23 cellular contexts compared by ENCODE assay signal in the genomic region with DNA sequence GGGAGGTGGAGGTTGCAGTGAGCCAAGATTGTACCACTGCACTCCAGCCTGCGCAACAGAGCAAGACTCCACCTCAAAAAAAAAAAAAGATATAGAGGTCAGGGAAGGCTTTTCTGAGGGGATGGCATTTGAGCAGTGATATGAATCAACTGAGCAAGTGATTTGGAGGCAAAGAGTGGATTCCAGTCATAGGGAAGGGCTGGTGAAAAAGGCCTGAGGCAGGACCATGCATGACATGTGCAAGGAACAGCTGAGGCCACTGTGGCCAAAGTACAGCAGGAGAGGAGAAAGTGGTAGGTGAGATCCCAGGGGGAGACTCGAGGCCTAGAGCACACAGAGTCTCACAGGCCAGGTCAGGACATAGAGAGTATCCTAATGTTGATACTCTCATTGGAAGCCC.
"Had no signal": no experiment of that assay in that cellular context is flagged by ENCODE, and none has a peak within 500 bp of the region (broad histone marks: within the 10 kb centered on the region; RNA-seq: fewer than 3 reads in every experiment).

No MANE protein-coding gene starts in this region.

- H3K9me3 ChIP-seq: stomach, testis, thoracic aorta, thyroid gland, tibial artery, transverse colon, upper lobe of left lung, upper lobe of right lung, uterus, vagina had no signal

- H3K27me3 ChIP-seq: stomach, suprapubic skin, testis, thyroid gland, tibial artery, tibial nerve, transverse colon, upper lobe of left lung, upper lobe of right lung, uterus, vagina had no signal

- H3K4me3 ChIP-seq: stomach, suprapubic skin, testis, thoracic aorta, thyroid gland, tibial artery, tibial nerve, transverse colon, upper lobe of left lung, upper lobe of right lung, uterus, vagina had no signal

- DNase-seq: stimulated activated CD4-positive, alpha-beta T cell treated with anti-CD3 and anti-CD28 coated beads, Interleukin-2, amount 100 ng/mL, for 48 hours; stimulated activated CD4-positive, alpha-beta T cell treated with anti-CD3 and anti-CD28 coated beads, Interleukin-4, amount 100 ng/mL, for 1 hour; stimulated activated CD4-positive, alpha-beta T cell treated with anti-CD3 and anti-CD28 coated beads, Interleukin-4, amount 100 ng/mL, for 24 hours; stimulated activated CD4-positive, alpha-beta T cell treated with anti-CD3 and anti-CD28 coated beads, Interleukin-4, amount 100 ng/mL, for 4 hours; stimulated activated CD8-positive, alpha-beta memory T cell treated with anti-CD3 and anti-CD28 coated beads, Interleukin-4, amount 100 ng/mL, for 48 hours; stimulated activated naive B cell treated with anti-CD40 and anti-IgM and Interleukin-4, amounts not matched to agents 10 μg/mL and 1 μg/mL and 100 μg/mL, for 72 hours; stimulated activated naive CD4-positive, alpha-beta T cell; stimulated activated naive CD4-positive, alpha-beta T cell treated with Interleukin-2 at 50 U/mL for 16 hours; stimulated activated naive CD8-positive, alpha-beta T cell treated with anti-CD3 and anti-CD28 coated beads, Interleukin-15, amount 100 ng/mL, for 72 hours; stimulated activated naive CD8-positive, alpha-beta T cell treated with anti-CD3 and anti-CD28 coated beads, Interleukin-15, Interleukin-2, amounts not matched to agents 100 U/mL and 50 U/mL, for 24 hours; stomach; substantia nigra; testis; thyroid gland; tibial artery; transverse colon; upper lobe of left lung; upper lobe of right lung; uterus had no signal

- H3K27ac ChIP-seq: stomach, suprapubic skin, testis, thoracic aorta, thyroid gland, tibial artery, tibial nerve, transverse colon, upper lobe of left lung, upper lobe of right lung, uterus, vagina had no signal

- H3K4me1 ChIP-seq: stomach, suprapubic skin, testis, thyroid gland, tibial artery, tibial nerve, transverse colon, upper lobe of left lung, upper lobe of right lung, uterus, vagina had no signal

- H3K36me3 ChIP-seq: stomach, suprapubic skin, thoracic aorta, thyroid gland, tibial artery, tibial nerve, transverse colon, upper lobe of left lung, upper lobe of right lung, uterus, vagina had no signal
